1 cellular context compared by ENCODE assay signal in the genomic region with DNA sequence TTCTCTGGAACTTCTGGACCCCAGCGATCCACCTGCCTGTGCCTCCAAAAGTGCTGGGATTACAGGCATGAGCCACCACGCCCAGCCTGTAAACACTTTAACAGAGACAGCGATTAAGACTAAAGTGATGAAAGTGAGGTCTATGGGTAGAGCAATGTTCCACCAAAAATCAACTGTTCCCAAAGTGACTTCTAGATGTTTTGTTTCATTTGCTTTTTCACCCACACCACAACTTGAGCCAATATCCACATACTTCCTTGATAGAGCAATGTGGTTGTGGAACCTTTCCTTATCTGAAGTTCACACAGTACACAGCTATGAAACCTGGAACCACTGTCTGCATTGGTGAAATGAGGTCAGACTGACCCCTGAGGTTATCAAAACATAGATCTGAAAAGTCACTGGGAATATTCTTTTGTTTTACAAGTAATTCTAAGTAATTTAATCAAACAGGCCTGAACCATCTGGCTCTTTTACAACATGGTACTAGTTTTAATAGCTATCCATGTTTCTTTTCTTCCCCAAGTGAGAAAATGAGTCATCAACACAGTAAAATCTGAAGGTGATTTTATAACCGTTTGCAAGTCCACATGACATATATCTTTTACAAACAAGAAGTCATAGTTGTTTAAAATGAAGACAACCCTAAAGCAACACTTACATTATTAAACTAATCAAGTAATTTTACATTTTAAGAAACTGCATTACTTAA.
TF ChIP-seq lines count a peak whose summit lies in the region.

No MANE protein-coding gene starts in this region.

TF ChIP-seq in K562, 482 proteins besides CTCF, POLR2A, EP300 and RAD21 (continued from another document and continues in another):
- TF ChIP-seq ID3 (CRISPR knock-in tag; IDR thresholded peaks at IDR 0.05) = no peak
- peak; percentile 78; the same call in 1 of the 2 replicates for TF ChIP-seq ID3 (tag; IDR thresholded peaks at IDR 0.05)
- TF ChIP-seq ESRRB (CRISPR knock-in tag; IDR thresholded peaks at IDR 0.05; ENCODE audit: borderline replicate concordance) = no peak
- peak; percentile 96 for TF ChIP-seq CBFA2T3 (IDR thresholded peaks at IDR 0.05)
- TF ChIP-seq TRIM24 (IDR thresholded peaks at IDR 0.05) = peak; percentile 84 to 90
- no peak for TF ChIP-seq CHD4 (IDR thresholded peaks at IDR 0.05; ENCODE audit: insufficient read depth, insufficient replicate concordance, low read depth, low read length, poor library complexity, severe bottlenecking)
- 0 out of 2 replicates have a peak, but pooled peaks have one; percentile 19 for TF ChIP-seq ZBTB43 (CRISPR knock-in tag; IDR thresholded peaks at IDR 0.05)
- no peak for TF ChIP-seq SRSF7 (optimal IDR thresholded peaks at IDR 0.05; ENCODE audit: low read depth, low read length)
- TF ChIP-seq, protein P1, sequence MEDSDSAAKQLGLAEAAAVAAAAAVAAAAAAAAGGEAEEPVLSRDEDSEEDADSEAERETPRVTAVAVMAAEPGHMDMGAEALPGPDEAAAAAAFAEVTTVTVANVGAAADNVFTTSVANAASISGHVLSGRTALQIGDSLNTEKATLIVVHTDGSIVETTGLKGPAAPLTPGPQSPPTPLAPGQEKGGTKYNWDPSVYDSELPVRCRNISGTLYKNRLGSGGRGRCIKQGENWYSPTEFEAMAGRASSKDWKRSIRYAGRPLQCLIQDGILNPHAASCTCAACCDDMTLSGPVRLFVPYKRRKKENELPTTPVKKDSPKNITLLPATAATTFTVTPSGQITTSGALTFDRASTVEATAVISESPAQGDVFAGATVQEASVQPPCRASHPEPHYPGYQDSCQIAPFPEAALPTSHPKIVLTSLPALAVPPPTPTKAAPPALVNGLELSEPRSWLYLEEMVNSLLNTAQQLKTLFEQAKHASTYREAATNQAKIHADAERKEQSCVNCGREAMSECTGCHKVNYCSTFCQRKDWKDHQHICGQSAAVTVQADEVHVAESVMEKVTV (CRISPR knock-in tag; IDR thresholded peaks at IDR 0.05) = peak; percentile 35
- no peak for TF ChIP-seq ZBTB17 (CRISPR knock-in tag; IDR thresholded peaks at IDR 0.05)
- peak; percentile 91 for TF ChIP-seq ZEB2 (IDR thresholded peaks at IDR 0.05)
- TF ChIP-seq, protein P2, sequence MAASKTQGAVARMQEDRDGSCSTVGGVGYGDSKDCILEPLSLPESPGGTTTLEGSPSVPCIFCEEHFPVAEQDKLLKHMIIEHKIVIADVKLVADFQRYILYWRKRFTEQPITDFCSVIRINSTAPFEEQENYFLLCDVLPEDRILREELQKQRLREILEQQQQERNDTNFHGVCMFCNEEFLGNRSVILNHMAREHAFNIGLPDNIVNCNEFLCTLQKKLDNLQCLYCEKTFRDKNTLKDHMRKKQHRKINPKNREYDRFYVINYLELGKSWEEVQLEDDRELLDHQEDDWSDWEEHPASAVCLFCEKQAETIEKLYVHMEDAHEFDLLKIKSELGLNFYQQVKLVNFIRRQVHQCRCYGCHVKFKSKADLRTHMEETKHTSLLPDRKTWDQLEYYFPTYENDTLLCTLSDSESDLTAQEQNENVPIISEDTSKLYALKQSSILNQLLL (CRISPR knock-in tag; IDR thresholded peaks at IDR 0.05; ENCODE audit: borderline replicate concordance) = no peak
- no peak for TF ChIP-seq ZNF354B (CRISPR knock-in tag; IDR thresholded peaks at IDR 0.05)
- no peak for TF ChIP-seq RBM39 (optimal IDR thresholded peaks at IDR 0.05; ENCODE audit: low read depth, low read length)
- no peak for TF ChIP-seq ZNF707 (CRISPR knock-in tag; conservative IDR thresholded peaks at IDR 0.05)
- peak; percentile 24; the same call in 1 of the 2 replicates for TF ChIP-seq GABPA (tag; conservative IDR thresholded peaks at IDR 0.05; ENCODE audit: low read depth)
- TF ChIP-seq HNRNPK (IDR thresholded peaks at IDR 0.05; ENCODE audit: low read depth, low read length, poor library complexity, severe bottlenecking) = no peak
- TF ChIP-seq ZKSCAN3 (CRISPR knock-in tag; IDR thresholded peaks at IDR 0.05) = no peak
- 0 out of 2 replicates have a peak, but pooled peaks have one; percentile 58 for TF ChIP-seq GATAD2A (IDR thresholded peaks at IDR 0.05)
- TF ChIP-seq EWSR1 (IDR thresholded peaks at IDR 0.05; ENCODE audit: borderline replicate concordance, low read depth, partially characterized antibody) = no peak
- peak; percentile 71 for TF ChIP-seq ZKSCAN8 (CRISPR knock-in tag; IDR thresholded peaks at IDR 0.05)
- TF ChIP-seq MCM3 (IDR thresholded peaks at IDR 0.05) = no peak
- no peak; the same call in none of the 2 replicates for TF ChIP-seq CREB1 (IDR thresholded peaks at IDR 0.05)
- TF ChIP-seq CREB1 (CRISPR knock-in tag; IDR thresholded peaks at IDR 0.05) = no peak
- TF ChIP-seq TFE3 (CRISPR knock-in tag; IDR thresholded peaks at IDR 0.05) = no peak
- TF ChIP-seq HDAC1 (IDR thresholded peaks at IDR 0.05) = peak in 1 of 2 experiments; percentile 88; a peak in 3 of 4 replicates
- peak; percentile 49 for TF ChIP-seq ZNF134 (CRISPR knock-in tag; conservative IDR thresholded peaks at IDR 0.05)
- 0 out of 2 replicates have a peak, but pooled peaks have one; percentile 51 for TF ChIP-seq OTX1 (CRISPR knock-in tag; IDR thresholded peaks at IDR 0.05)
- TF ChIP-seq NFIX (CRISPR knock-in tag; IDR thresholded peaks at IDR 0.05; ENCODE audit: low read depth) = no peak
- peak; percentile 29; the same call in 1 of the 2 replicates for TF ChIP-seq PKNOX1 (IDR thresholded peaks at IDR 0.05)
- no peak for TF ChIP-seq POLR3A (IDR thresholded peaks at IDR 0.05; ENCODE audit: borderline replicate concordance, extremely low read depth, insufficient read depth, insufficient read length)
- no peak for TF ChIP-seq PPARD (CRISPR knock-in tag; IDR thresholded peaks at IDR 0.05)
- no peak for TF ChIP-seq ARID2 (IDR thresholded peaks at IDR 0.05)
- TF ChIP-seq NUFIP1 (IDR thresholded peaks at IDR 0.05; ENCODE audit: partially characterized antibody) = peak; percentile 45
- peak; percentile 64; the same call in 1 of the 2 replicates for TF ChIP-seq BACH1 (tag; IDR thresholded peaks at IDR 0.05)
- no peak; the same call in 1 of the 2 replicates for TF ChIP-seq ZNF644 (tag; IDR thresholded peaks at IDR 0.05; ENCODE audit: low read depth)
- no peak; the same call in 1 of the 2 replicates for TF ChIP-seq RUNX1 (IDR thresholded peaks at IDR 0.05; ENCODE audit: low read depth)
- no peak for TF ChIP-seq HIVEP1 (CRISPR knock-in tag; IDR thresholded peaks at IDR 0.05)
- TF ChIP-seq ZNF57 (CRISPR knock-in tag; IDR thresholded peaks at IDR 0.05) = no peak
- no peak for TF ChIP-seq MEIS2 (IDR thresholded peaks at IDR 0.05; ENCODE audit: partially characterized antibody)
- TF ChIP-seq PHB2 (IDR thresholded peaks at IDR 0.05; ENCODE audit: low read depth) = peak; percentile 59; the same call in 1 of the 2 replicates
- TF ChIP-seq ZNF212 (CRISPR knock-in tag; IDR thresholded peaks at IDR 0.05) = no peak
- no peak for TF ChIP-seq THAP7 (CRISPR knock-in tag; IDR thresholded peaks at IDR 0.05)
- no peak for TF ChIP-seq HMG20A (CRISPR knock-in tag; conservative IDR thresholded peaks at IDR 0.05)
- no peak for TF ChIP-seq HNRNPL (IDR thresholded peaks at IDR 0.05; ENCODE audit: low read depth, low read length)
- no peak for TF ChIP-seq KAT8 (IDR thresholded peaks at IDR 0.05; ENCODE audit: low read depth)
- TF ChIP-seq TRIM28 (IDR thresholded peaks at IDR 0.05) = 0 out of 2 replicates have a peak, but pooled peaks have one; percentile 25
- no peak; the same call in 1 of the 2 replicates for TF ChIP-seq DDX20 (tag; IDR thresholded peaks at IDR 0.05; ENCODE audit: low read depth)
- TF ChIP-seq ZFP36 (IDR thresholded peaks at IDR 0.05; ENCODE audit: low read depth, low read length, partially characterized antibody) = no peak
- TF ChIP-seq ZNF507 (tag; conservative IDR thresholded peaks at IDR 0.05) = no peak
- no peak for TF ChIP-seq ZFP1 (CRISPR knock-in tag; IDR thresholded peaks at IDR 0.05)
- no peak for TF ChIP-seq POU5F1 (IDR thresholded peaks at IDR 0.05; ENCODE audit: borderline replicate concordance, low read depth, low read length, partially characterized antibody)
- peak; percentile 64; the same call in 1 of the 2 replicates for TF ChIP-seq CUX1 (CRISPR knock-in tag; IDR thresholded peaks at IDR 0.05)
- peak; percentile 98 for TF ChIP-seq ATF7 (IDR thresholded peaks at IDR 0.05)
- peak in 1 of 2 experiments; percentile 51 for TF ChIP-seq NCOA2 (IDR thresholded peaks at IDR 0.05; ENCODE audit: partially characterized antibody in 2 of 2)
- TF ChIP-seq ZNF778 (CRISPR knock-in tag; IDR thresholded peaks at IDR 0.05) = no peak
- TF ChIP-seq SOX6 (IDR thresholded peaks at IDR 0.05) = peak; percentile 100
- no peak for TF ChIP-seq ZSCAN32 (CRISPR knock-in tag; IDR thresholded peaks at IDR 0.05)
- no peak for TF ChIP-seq SREBF1 (IDR thresholded peaks at IDR 0.05; ENCODE audit: borderline replicate concordance, low read depth, low read length)
- no peak; the same call in 1 of the 2 replicates for TF ChIP-seq ZNF41 (CRISPR knock-in tag; conservative IDR thresholded peaks at IDR 0.05)
- peak; percentile 88 for TF ChIP-seq NFATC3 (IDR thresholded peaks at IDR 0.05)
- no peak for TF ChIP-seq ZNF696 (CRISPR knock-in tag; conservative IDR thresholded peaks at IDR 0.05)
- no peak for TF ChIP-seq POLR2G (IDR thresholded peaks at IDR 0.05; ENCODE audit: low read depth, low read length)
